Comparison of ENCODE assay signal across 9 cellular contexts in genomic region chr16:2471016-2471652, GRCh38. TPM values are rescaled to one million over a fixed set of nuclear protein-coding genes. Genes with fewer than 3 reads are reported as not detected.
DNase-seq lines count a peak whose midpoint lies in the region; ATAC-seq and TF ChIP-seq lines count a peak whose summit lies in the region.
"Had no signal": no experiment of that assay in that cellular context is flagged by ENCODE, and none has a peak within 500 bp of the region (broad histone marks: within the 10 kb centered on the region; RNA-seq: fewer than 3 reads in every experiment).

Gene NTN3, plus strand, starts transcription at chr16:2471297. Its CDS starts 405 bp downstream, at chr16:2471702.

- no peak for DNase-seq in breast epithelium (ENCODE audit: low spot score in 2 of 2)
- DNase-seq in MCF 10A (ENCODE audit: unreplicated experiment) = no peak
- no peak for DNase-seq in Peyer's patch
- peak; percentile 52 for DNase-seq in hepatic stellate cell (ENCODE audit: low spot score)
- no peak for DNase-seq in type B pancreatic cell (ENCODE audit: extremely low spot score, unreplicated experiment)
- no peak for DNase-seq in natural killer cell treated with Interleukin-12 subunit alpha and Interleukin-12 subunit beta and Interleukin-15 and Interleukin-18, amount 100 ng/mL, for 72 hours (ENCODE audit: low spot score)

- ATAC-seq in HG02623 (IDR thresholded peaks at IDR 0.05; ENCODE audit: unreplicated experiment) = no peak
- ATAC-seq in GM21825 (IDR thresholded peaks at IDR 0.05; ENCODE audit: unreplicated experiment) = no peak
- no peak for ATAC-seq in natural killer cell treated with Interleukin-12 subunit alpha and Interleukin-12 subunit beta and Interleukin-15 and Interleukin-18, amount 100 ng/mL, for 72 hours

- POLR2A ChIA-PET in MCF 10A (lab: Yijun Ruan, JAX) = interaction anchor here (1.9 kb wide), 1 partner anchor 41 kb away, joined by 9 read pairs; no protein-coding TSS in a partner anchor

- H3K4me1 ChIP-seq in breast epithelium (peaks cover 18 to 29% of the 10 kb centered on the region in 2 donors), Peyer's patch (peaks cover 0 to 68% (median 36%) of the 10 kb centered on the region in 4 donors)

- peak within 1 kb of the TSS in 1 of 2 donors; percentile 49 for H3K27ac ChIP-seq in breast epithelium
- H3K27ac ChIP-seq in Peyer's patch = no peak within 1 kb of the TSS

- no peak for TF ChIP-seq CTCF in breast epithelium (IDR thresholded peaks at IDR 0.05)
- no peak for TF ChIP-seq CTCF in MCF 10A (IDR thresholded peaks at IDR 0.05; ENCODE audit: unreplicated experiment)
- no peak for TF ChIP-seq CTCF in Peyer's patch (IDR thresholded peaks at IDR 0.05)
- no peak for TF ChIP-seq CTCF in type B pancreatic cell (conservative IDR thresholded peaks at IDR 0.05)

- H3K4me3 Mint-ChIP-seq in MCF 10A (ENCODE audit: unreplicated experiment) = no peak within 1 kb of the TSS
- peak within 1 kb of the TSS; percentile 67 for H3K4me3 Mint-ChIP-seq in type B pancreatic cell
- no peak within 1 kb of the TSS for H3K4me3 Mint-ChIP-seq in natural killer cell treated with Interleukin-12 subunit alpha and Interleukin-12 subunit beta and Interleukin-15 and Interleukin-18, amount 100 ng/mL, for 72 hours

- CTCF ChIA-PET in MCF 10A (lab: Yijun Ruan, JAX) = no interaction called here

- BruUV-seq in MCF 10A (replicated peaks; lab: Mats Ljungman, UMichigan) = no TSS peak

- H3K36me3 Mint-ChIP-seq in MCF 10A (ENCODE audit: insufficient read depth, unreplicated experiment) (no peaks in the 10 kb centered on the region), type B pancreatic cell (no peaks in the 10 kb centered on the region)
- no peaks in the 10 kb centered on the region for H3K36me3 Mint-ChIP-seq in natural killer cell treated with Interleukin-12 subunit alpha and Interleukin-12 subunit beta and Interleukin-15 and Interleukin-18, amount 100 ng/mL, for 72 hours

- H3K9me3 ChIP-seq in breast epithelium (no peaks in the 10 kb centered on the region), Peyer's patch (no peaks in the 10 kb centered on the region)

- H3K27me3 ChIP-seq in breast epithelium (no peaks in the 10 kb centered on the region), Peyer's patch (peaks cover 0 to 37% of the 10 kb centered on the region in 2 donors)

- H3K27me3 Mint-ChIP-seq in MCF 10A (ENCODE audit: insufficient read depth, unreplicated experiment) (no peaks in the 10 kb centered on the region), type B pancreatic cell (peaks cover 9% of the 10 kb centered on the region)
- H3K27me3 Mint-ChIP-seq in natural killer cell treated with Interleukin-12 subunit alpha and Interleukin-12 subunit beta and Interleukin-15 and Interleukin-18, amount 100 ng/mL, for 72 hours = peaks cover 9 to 12% of the 10 kb centered on the region in 2 donors

- H3K4me1 Mint-ChIP-seq in MCF 10A (ENCODE audit: insufficient read depth, unreplicated experiment) (peaks cover 4% of the 10 kb centered on the region), type B pancreatic cell (ENCODE audit: unreplicated experiment) (peaks cover 12% of the 10 kb centered on the region)
- H3K4me1 Mint-ChIP-seq in natural killer cell treated with Interleukin-12 subunit alpha and Interleukin-12 subunit beta and Interleukin-15 and Interleukin-18, amount 100 ng/mL, for 72 hours (ENCODE audit: low read depth in 2 of 2) = peaks cover 0 to 16% of the 10 kb centered on the region in 2 donors

- H3K27ac Mint-ChIP-seq in MCF 10A (ENCODE audit: low read depth, unreplicated experiment) (no peak within 1 kb of the TSS), type B pancreatic cell (no peak within 1 kb of the TSS)
- no peak within 1 kb of the TSS for H3K27ac Mint-ChIP-seq in natural killer cell treated with Interleukin-12 subunit alpha and Interleukin-12 subunit beta and Interleukin-15 and Interleukin-18, amount 100 ng/mL, for 72 hours

- H3K9me3 Mint-ChIP-seq in MCF 10A (ENCODE audit: unreplicated experiment) (no peaks in the 10 kb centered on the region), type B pancreatic cell (no peaks in the 10 kb centered on the region)
- no peaks in the 10 kb centered on the region for H3K9me3 Mint-ChIP-seq in natural killer cell treated with Interleukin-12 subunit alpha and Interleukin-12 subunit beta and Interleukin-15 and Interleukin-18, amount 100 ng/mL, for 72 hours

- intact Hi-C loops in breast epithelium (cut with DNase I; ENCODE audit: low total_unique reads) (no loop called here), MCF 10A (cut with micrococcal nuclease) (no loop called here)

- H3K36me3 ChIP-seq in breast epithelium (no peaks in the 10 kb centered on the region), Peyer's patch (no peaks in the 10 kb centered on the region)

- H3K4me3 ChIP-seq in breast epithelium (peak within 1 kb of the TSS; percentile 7 to 64 (median 41)), Peyer's patch (peak within 1 kb of the TSS in 3 of 4 donors; percentile 21 to 30 (median 26))

- TF ChIP-seq POLR2A in breast epithelium (IDR thresholded peaks at IDR 0.05) = no peak
- no peak for TF ChIP-seq POLR2A in Peyer's patch (IDR thresholded peaks at IDR 0.05)

RNA-seq across cellular contexts. Expression of gene NTN3, which starts in this region (rescaled TPM):
- total RNA-seq in breast epithelium (not detected), MCF 10A (2022) (not detected in 2 replicates), Peyer's patch (not detected), type B pancreatic cell (ENCODE audit: low replicate concordance) (1.2 and 4.5 TPM in 2 replicates)
- total RNA-seq in natural killer cell treated with Interleukin-12 subunit alpha and Interleukin-12 subunit beta and Interleukin-15 and Interleukin-18, amount 100 ng/mL, for 72 hours = not detected
- total RNA-seq: RPMI7951 had no signal
